Comparison of ENCODE assay signal across 10 cellular contexts in the genomic region with DNA sequence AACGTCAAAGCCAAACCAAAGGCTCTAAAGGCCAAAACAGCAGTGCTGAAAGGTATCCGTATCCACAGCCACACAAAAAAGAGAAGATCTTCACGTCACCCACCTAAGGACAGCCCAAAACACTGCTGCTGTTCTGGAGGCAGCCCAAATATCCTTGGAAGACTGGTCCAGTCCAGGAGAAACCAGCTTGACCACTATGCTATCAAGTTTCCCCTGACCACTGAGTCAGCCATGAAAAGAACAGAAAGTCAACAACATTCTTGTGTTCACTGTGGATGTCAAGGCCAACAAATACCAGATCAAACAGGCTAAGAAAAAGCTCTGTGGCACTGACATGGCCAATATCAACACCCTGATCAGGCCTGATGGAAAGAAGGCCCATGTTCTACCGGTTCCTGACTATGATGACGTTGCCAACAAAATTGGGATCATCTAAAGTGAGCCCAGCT.
DNase-seq lines count a peak whose midpoint lies in the region; FAIRE-seq lines count a peak whose summit lies in the region.
"Had no signal": no experiment of that assay in that cellular context is flagged by ENCODE, and none has a peak within 500 bp of the region (broad histone marks: within the 10 kb centered on the region; RNA-seq: fewer than 3 reads in every experiment).

No MANE protein-coding gene starts in this region.

- no peak for FAIRE-seq in urothelium cell line (lab: Jason Lieb, UNC)

- H3K9me3 Mint-ChIP-seq in activated T-cell treated with anti-CD3 and anti-CD28 coated beads, Interleukin-2, amount 50 U/mL, for 24 hours, result no peaks in the 10 kb centered on the region

- H3K9me3 ChIP-seq in adipocyte (ENCODE audit: control insufficient read depth, low read length), result no peaks in the 10 kb centered on the region

- H3K36me3 ChIP-seq in adipocyte (ENCODE audit: control insufficient read depth, insufficient read depth, low read length, severe bottlenecking), result no peaks in the 10 kb centered on the region
- H3K36me3 ChIP-seq: HAP-1 had no signal

- H3K27me3 ChIP-seq in adipocyte (replicated peaks; ENCODE audit: control insufficient read depth, insufficient read depth, low read length), result no peaks in the 10 kb centered on the region

- H3K4me1 ChIP-seq in adipocyte (ENCODE audit: control insufficient read depth, insufficient read depth, low read length), result peaks cover 12% of the 10 kb centered on the region

- peaks cover 60% of the 10 kb centered on the region for H3K4me1 Mint-ChIP-seq in activated T-cell treated with anti-CD3 and anti-CD28 coated beads, Interleukin-2, amount 50 U/mL, for 24 hours (ENCODE audit: low read depth)

- H3K27me3 Mint-ChIP-seq in activated T-cell treated with anti-CD3 and anti-CD28 coated beads, Interleukin-2, amount 50 U/mL, for 24 hours, result no peaks in the 10 kb centered on the region

- peaks cover 10% of the 10 kb centered on the region for H3K36me3 Mint-ChIP-seq in activated T-cell treated with anti-CD3 and anti-CD28 coated beads, Interleukin-2, amount 50 U/mL, for 24 hours (ENCODE audit: low read depth)

- no peak overlapping the region for H3K9ac ChIP-seq in adipocyte (ENCODE audit: low read length)

- peak overlapping the region; percentile 76 for H3K27ac Mint-ChIP-seq in activated T-cell treated with anti-CD3 and anti-CD28 coated beads, Interleukin-2, amount 50 U/mL, for 24 hours

- DNase-seq in activated T-cell treated with anti-CD3 and anti-CD28 coated beads, Interleukin-2, amount 50 U/mL, for 24 hours, result no peak
- DNase-seq in activated T-cell treated with anti-CD3 and anti-CD28 coated beads for 4 hours (no peak), adipocyte (ENCODE audit: low read depth) (peak; percentile 28), iris pigment epithelial cell (ENCODE audit: low read depth) (peak; percentile 96), stromal cell of bone marrow (ENCODE audit: low read depth) (peak; percentile 93), urothelium cell line (ENCODE audit: low spot score) (no peak), amniotic stem cell (lab: John Stamatoyannopoulos, UW) (no peak), NCI-H526 treated with DMSO at 0.1 percent for 48 hours (lab: John Stamatoyannopoulos, UW) (no peak)
- DNase-seq: NCI-H524 had no signal

- no peak overlapping the region for H3K4me3 Mint-ChIP-seq in activated T-cell treated with anti-CD3 and anti-CD28 coated beads, Interleukin-2, amount 50 U/mL, for 24 hours

- H3K4me3 ChIP-seq in adipocyte (ENCODE audit: low read length), result no peak overlapping the region
- H3K4me3 ChIP-seq: HAP-1 had no signal

Comparison
In these comparisons a context has a peak if more than half of its experiments do, and no peak if none do; other contexts are left out.
1. DNase-seq: peak in adipocyte (single experiment), iris pigment epithelial cell (single experiment) and stromal cell of bone marrow (single experiment); none in activated T-cell treated with anti-CD3 and anti-CD28 coated beads, Interleukin-2, amount 50 U/mL, for 24 hours (single experiment), activated T-cell treated with anti-CD3 and anti-CD28 coated beads for 4 hours (single experiment), urothelium cell line (single experiment), amniotic stem cell (single experiment) and NCI-H526 treated with DMSO at 0.1 percent for 48 hours (single experiment).